In genomic region chr1:214277704-214278635, GRCh38 we compare ENCODE assay signal across 21 cellular contexts. TPM values are rescaled to one million over a fixed set of nuclear protein-coding genes. Genes with fewer than 3 reads are reported as not detected.
DNase-seq lines count a peak whose midpoint lies in the region; ATAC-seq and TF ChIP-seq lines count a peak whose summit lies in the region.
"Had no signal": no experiment of that assay in that cellular context is flagged by ENCODE, and none has a peak within 500 bp of the region (broad histone marks: within the 10 kb centered on the region; RNA-seq: fewer than 3 reads in every experiment).

No MANE protein-coding gene starts in this region.

- peak overlapping the region; percentile 46 for H3K4me2 ChIP-seq in osteoblast (ENCODE audit: insufficient read depth, low read length)

- POLR2A ChIA-PET in CD8-positive, alpha-beta memory T cell (lab: Charles Lee), result no interaction called here
- POLR2A ChIA-PET in T-cell (lab: Charles Lee), result interaction anchor here in 1 of 2 donors (0.7 kb wide), 1 partner anchor 40 kb away, joined by 3 read pairs; no protein-coding TSS in a partner anchor

- H3K27me3 ChIP-seq in CD8-positive, alpha-beta memory T cell (ENCODE audit: insufficient read depth, low read length, poor library complexity, severe bottlenecking), result no peaks in the 10 kb centered on the region
- H3K27me3 ChIP-seq in osteoblast (ENCODE audit: insufficient read depth, low read length), result no peaks in the 10 kb centered on the region
- H3K27me3 ChIP-seq: SJSA1 had no signal

- CTCF ChIA-PET in CD8-positive, alpha-beta memory T cell (lab: Charles Lee), result interaction anchor here (1.0 to 5.3 kb wide), 3 partner anchors 16 to 55 kb away, joined by 3 to 28 read pairs (median 8); no protein-coding TSS in a partner anchor
- CTCF ChIA-PET in T-cell (lab: Charles Lee), result interaction anchor here in 1 of 2 donors (2.0 kb wide), 1 partner anchor 16 kb away, joined by 13 read pairs; no protein-coding TSS in a partner anchor

- H3K27ac Mint-ChIP-seq in CD8-positive, alpha-beta memory T cell, result peak overlapping the region in 7 of 8 donors; percentile 15 to 82 (median 54)
- peak overlapping the region; percentile 71 to 80 for H3K27ac Mint-ChIP-seq in T-cell
- H3K27ac Mint-ChIP-seq: activated CD4-positive, alpha-beta memory T cell treated with anti-CD3 and anti-CD28 coated beads, Interleukin-2, amount 10 ng/mL, durations not matched to agents 7 days and 5 days; endodermal cell had no signal

- H3K4me1 Mint-ChIP-seq in CD8-positive, alpha-beta memory T cell, result peaks cover 30 to 44% (median 36%) of the 10 kb centered on the region in 3 donors
- H3K4me1 Mint-ChIP-seq in T-cell, result peaks cover 26 to 40% (median 33%) of the 10 kb centered on the region in 3 donors

- DNase-seq in CD8-positive, alpha-beta memory T cell, result no peak
- DNase-seq in T-cell, result no peak
- no peak for DNase-seq in left ventricle myocardium superior
- DNase-seq in osteoblast (ENCODE audit: insufficient read length, low spot score, missing footprints), result no peak
- no peak for DNase-seq in NCI-H1436 (lab: John Stamatoyannopoulos, UW)
- DNase-seq in iPS-NIHi11 (ENCODE audit: low spot score), result no peak
- DNase-seq in activated CD8-positive, alpha-beta memory T cell treated with anti-CD3 and anti-CD28 coated beads, Interleukin-2, amount 50 U/mL, for 48 hours, result no peak
- DNase-seq: activated CD4-positive, alpha-beta memory T cell treated with anti-CD3 and anti-CD28 coated beads, Interleukin-2, amount 10 ng/mL, durations not matched to agents 7 days and 5 days; activated naive CD4-positive, alpha-beta T cell treated with anti-CD3 and anti-CD28 coated beads, Interleukin-2, amount 50 U/mL, for 16 hours; activated T-cell treated with anti-CD3 and anti-CD28 coated beads, Interleukin-2, amount 50 U/mL, for 1 hour; aorta; endodermal cell; hippocampal formation; midbrain; NCI-H1436 treated with DMSO at 0.1 percent for 48 hours; NCI-H82; PC-3; stimulated activated CD4-positive, alpha-beta T cell treated with anti-CD3 and anti-CD28 coated beads, Interleukin-15, amount 100 ng/mL, for 24 hours had no signal

- H3K4me1 ChIP-seq in CD8-positive, alpha-beta memory T cell (ENCODE audit: insufficient read depth, low read length), result peaks cover 21% of the 10 kb centered on the region
- H3K4me1 ChIP-seq in osteoblast (ENCODE audit: insufficient read depth, low read length), result peaks cover 19% of the 10 kb centered on the region

- H3K36me3 ChIP-seq in CD8-positive, alpha-beta memory T cell (ENCODE audit: insufficient read depth, low read length), result no peaks in the 10 kb centered on the region
- no peaks in the 10 kb centered on the region for H3K36me3 ChIP-seq in osteoblast (ENCODE audit: insufficient read depth, low read length)
- H3K36me3 ChIP-seq: neutrophil had no signal

- ATAC-seq in T-cell (replicated peaks in 1 of 4) (no peak), left ventricle myocardium superior (peak; percentile 69), GM21723 (IDR thresholded peaks at IDR 0.05; ENCODE audit: unreplicated experiment) (no peak)
- ATAC-seq: PC-3 had no signal

- H3K9me3 Mint-ChIP-seq in CD8-positive, alpha-beta memory T cell, result peaks cover 0 to 4% (median 3%) of the 10 kb centered on the region in 5 donors
- H3K9me3 Mint-ChIP-seq in T-cell, result peaks cover 0 to 8% (median 0%) of the 10 kb centered on the region in 3 donors
- H3K9me3 Mint-ChIP-seq: activated CD4-positive, alpha-beta memory T cell treated with anti-CD3 and anti-CD28 coated beads, Interleukin-2, amount 10 ng/mL, durations not matched to agents 7 days and 5 days; endodermal cell had no signal

- H3K9me3 ChIP-seq in CD8-positive, alpha-beta memory T cell (ENCODE audit: low read length), result no peaks in the 10 kb centered on the region
- no peaks in the 10 kb centered on the region for H3K9me3 ChIP-seq in osteoblast (ENCODE audit: low read depth, low read length)
- H3K9me3 ChIP-seq: neutrophil, SJSA1 had no signal

- peaks cover 14% of the 10 kb centered on the region for H3K79me2 ChIP-seq in osteoblast (ENCODE audit: insufficient read depth, low read length)

- H3K36me3 Mint-ChIP-seq in CD8-positive, alpha-beta memory T cell, result peaks cover 0 to 1% (median 1%) of the 10 kb centered on the region in 3 donors
- no peaks in the 10 kb centered on the region for H3K36me3 Mint-ChIP-seq in T-cell

- intact Hi-C loops in left ventricle myocardium superior (cut with micrococcal nuclease), result no loop called here

- no peak overlapping the region for H2AFZ ChIP-seq in osteoblast (ENCODE audit: low read length)

- H3K4me3 ChIP-seq in CD8-positive, alpha-beta memory T cell (ENCODE audit: low read length), result no peak overlapping the region
- H3K4me3 ChIP-seq in osteoblast (ENCODE audit: insufficient read depth, low read length), result no peak overlapping the region
- H3K4me3 ChIP-seq: SJSA1 had no signal

- H3K27me3 Mint-ChIP-seq in CD8-positive, alpha-beta memory T cell, result peaks cover 0 to 1% of the 10 kb centered on the region in 2 donors
- H3K27me3 Mint-ChIP-seq in T-cell, result no peaks in the 10 kb centered on the region

- TF ChIP-seq CTCF in osteoblast (IDR thresholded peaks at IDR 0.05; ENCODE audit: extremely low read depth, low read depth, low read length), result no peak

- H3K4me3 Mint-ChIP-seq in CD8-positive, alpha-beta memory T cell, result peak overlapping the region in 1 of 7 donors; percentile 47
- no peak overlapping the region for H3K4me3 Mint-ChIP-seq in T-cell
- H3K4me3 Mint-ChIP-seq: activated CD4-positive, alpha-beta memory T cell treated with anti-CD3 and anti-CD28 coated beads, Interleukin-2, amount 10 ng/mL, durations not matched to agents 7 days and 5 days; endodermal cell had no signal

- no peak overlapping the region for H3K27ac ChIP-seq in CD8-positive, alpha-beta memory T cell (ENCODE audit: low read depth, low read length)
- peak overlapping the region; percentile 5 for H3K27ac ChIP-seq in osteoblast (ENCODE audit: low read depth, low read length)
- H3K27ac ChIP-seq: neutrophil, SJSA1 had no signal

- H4K20me1 ChIP-seq in osteoblast (ENCODE audit: insufficient read depth, low read length), result peaks cover 3% of the 10 kb centered on the region

RNA-seq across cellular contexts. Expression of gene SMYD2, which starts 3.0 kb away (rescaled TPM):
- 10 to 100 TPM; 23.2 to 25.9 TPM for total RNA-seq in CD8-positive, alpha-beta memory T cell
- 46.2 TPM for polyA plus RNA-seq in CD8-positive, alpha-beta memory T cell
- total RNA-seq in T-cell (10 to 100 TPM; 27.3 to 35.2 (median 34.4) TPM), left ventricle myocardium superior (234 TPM), osteoblast (39.4 and 39.8 TPM in 2 replicates)
